10 cellular contexts compared by ENCODE assay signal in the genomic region with DNA sequence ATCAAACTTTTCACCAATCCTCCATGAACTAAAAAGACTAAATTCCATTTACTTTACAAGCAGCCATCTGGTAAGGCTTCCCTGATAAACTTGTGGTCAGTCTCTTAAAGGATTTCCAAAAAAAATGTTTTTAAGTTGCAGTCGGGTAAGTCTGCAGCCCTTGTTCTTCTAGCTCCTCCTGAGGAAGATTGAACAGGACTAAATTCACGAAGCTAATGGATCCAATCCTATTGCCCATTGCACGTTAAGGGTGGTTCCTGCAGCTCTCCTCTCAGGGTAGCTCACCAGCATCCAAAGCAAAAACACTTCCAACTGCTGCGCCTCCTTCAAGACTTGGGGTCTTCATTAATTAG. TPM values are rescaled to one million over a fixed set of nuclear protein-coding genes. Genes with fewer than 3 reads are reported as not detected.
DNase-seq lines count a peak whose midpoint lies in the region; ATAC-seq, FAIRE-seq and TF ChIP-seq lines count a peak whose summit lies in the region.
"Had no signal": no experiment of that assay in that cellular context is flagged by ENCODE, and none has a peak within 500 bp of the region (broad histone marks: within the 10 kb centered on the region; RNA-seq: fewer than 3 reads in every experiment).

No MANE protein-coding gene starts in this region.

- peak overlapping the region; percentile 90 to 94 (median 93) for H3K4me3 Mint-ChIP-seq in nephron

- no peak overlapping the region for H2AFZ ChIP-seq in OCI-LY7 (ENCODE audit: low read length)
- no peak overlapping the region for H2AFZ ChIP-seq in endothelial cell of umbilical vein (ENCODE audit: low read depth, low read length)

- H3K4me3 ChIP-seq in BE2C (ENCODE audit: low read depth, low read length) (peak overlapping the region; percentile 50), OCI-LY7 (ENCODE audit: low read depth, low read length, poor library complexity, severe bottlenecking) (no peak overlapping the region), endothelial cell of umbilical vein (replicated peaks in 1 of 3; ENCODE audit: insufficient read depth in 1 of 3, low read depth in 1 of 3, low read length in 3 of 3) (peak overlapping the region in 2 of 3 experiments; percentile 21 to 29)

- no peak overlapping the region for H3K27ac ChIP-seq in OCI-LY7 (ENCODE audit: low read depth, low read length, poor library complexity, severe bottlenecking)
- H3K27ac ChIP-seq in endothelial cell of umbilical vein (ENCODE audit: insufficient read depth, low read depth, low read length): peak overlapping the region; percentile 96

- H3K4me2 ChIP-seq in OCI-LY7 (ENCODE audit: low read length) (peak overlapping the region; percentile 86; the same call in 1 of the 2 replicates), endothelial cell of umbilical vein (ENCODE audit: insufficient read depth, low read length) (peak overlapping the region; percentile 64)

- H3K27ac Mint-ChIP-seq in nephron: peak overlapping the region; percentile 87 to 96 (median 92)

- H3K9me1 ChIP-seq in endothelial cell of umbilical vein (replicated peaks; ENCODE audit: control insufficient read depth, extremely low read depth, insufficient read depth, low read length): no peaks in the 10 kb centered on the region

- H3K9me3 Mint-ChIP-seq in nephron: no peaks in the 10 kb centered on the region

- BruUV-seq in OCI-LY7 (replicated peaks; lab: Mats Ljungman, UMichigan) (no TSS peak), endothelial cell of umbilical vein (replicated peaks; lab: Mats Ljungman, UMichigan) (no TSS peak)

- CTCF ChIA-PET in OCI-LY7 (lab: Charles Lee; ENCODE audit: unreplicated experiment) (interaction anchor here (1.0 kb wide), 1 partner anchor 178 kb away, joined by 3 read pairs; no protein-coding TSS in a partner anchor), endothelial cell of umbilical vein (lab: Charles Lee) (interaction anchor here (1.0 to 11.1 kb wide), 16 partner anchors 127 to 475 kb away, joined by 3 to 338 read pairs (median 6); no protein-coding TSS in a partner anchor)

- peaks cover 8% of the 10 kb centered on the region for H3K27me3 Mint-ChIP-seq in nephron (ENCODE audit: low read depth)

- DNase-seq in BE2C (no peak), OCI-LY7 (ENCODE audit: low spot score) (no peak), endothelial cell of umbilical vein (ENCODE audit: low read depth, low spot score) (no peak), NCI-H345 treated with DMSO at 0.1 percent for 48 hours (lab: John Stamatoyannopoulos, UW; ENCODE audit: unreplicated experiment) (no peak), HPDE6-E6E7 (ENCODE audit: extremely low spot score) (no peak)
- no peak for DNase-seq in activated CD4-positive, CD25-positive, alpha-beta regulatory T cell (lab: John Stamatoyannopoulos, UW)
- DNase-seq: activated T-cell treated with anti-CD3 and anti-CD28 coated beads, Interleukin-2, amount 50 U/mL, for 1 hour had no signal

- peak overlapping the region; percentile 98 for H3K9ac ChIP-seq in endothelial cell of umbilical vein (replicated peaks; ENCODE audit: extremely low read depth, insufficient read depth, low read length)

- no peaks in the 10 kb centered on the region for H3K9me2 ChIP-seq in OCI-LY7 (ENCODE audit: insufficient read depth, low read length)

- ATAC-seq in HG03460 (IDR thresholded peaks at IDR 0.05; ENCODE audit: unreplicated experiment): no peak

- no peak for FAIRE-seq in endothelial cell of umbilical vein (lab: Jason Lieb, UNC)

- TF ChIP-seq CTCF in BE2C (IDR thresholded peaks at IDR 0.05; ENCODE audit: low read depth, low read length): 0 out of 2 replicates have a peak, but pooled peaks have one; percentile 1
- TF ChIP-seq CTCF in OCI-LY7 (conservative IDR thresholded peaks at IDR 0.05; ENCODE audit: low read length): no peak
- no peak for TF ChIP-seq CTCF in endothelial cell of umbilical vein (IDR thresholded peaks at IDR 0.05; ENCODE audit: extremely low read depth in 1 of 2, insufficient read depth in 1 of 2, low read depth in 1 of 2, low read length in 2 of 2)
- no peak for TF ChIP-seq CTCF in nephron (IDR thresholded peaks at IDR 0.05; ENCODE audit: unreplicated experiment in 3 of 3)

- dilution Hi-C loops in endothelial cell of umbilical vein (cut with MboI; ENCODE audit: extremely low pct_ligation_motif_present, low sequenced_read_pairs): no loop called here

- intact Hi-C loops in OCI-LY7 (cut with micrococcal nuclease; ENCODE audit: unreplicated experiment) (loop anchor here (2.0 to 5.0 kb wide), 2 partner anchors 348 to 471 kb away; partner anchors contain the start of gene ATP13A3), endothelial cell of umbilical vein (cut with micrococcal nuclease) (loop anchor here (5.0 kb wide), 1 partner anchor 286 kb away; no protein-coding TSS in a partner anchor)

- H3K36me3 Mint-ChIP-seq in nephron (ENCODE audit: low read depth): peaks cover 17% of the 10 kb centered on the region

- H3K79me2 ChIP-seq in OCI-LY7 (ENCODE audit: insufficient read depth, low read depth, low read length): peaks cover 5% of the 10 kb centered on the region; the same call in 1 of the 2 replicates
- H3K79me2 ChIP-seq in endothelial cell of umbilical vein (ENCODE audit: control insufficient read depth, insufficient read depth, low read length): peaks cover 2% of the 10 kb centered on the region

- H3K36me3 ChIP-seq in BE2C (no peaks in the 10 kb centered on the region), OCI-LY7 (ENCODE audit: insufficient read depth, low read length) (peaks cover 7% of the 10 kb centered on the region; the same call in 1 of the 2 replicates), endothelial cell of umbilical vein (ENCODE audit: control insufficient read depth in 2 of 2, extremely low read depth in 1 of 2, insufficient read depth in 2 of 2, low read length in 2 of 2) (no peaks in the 10 kb centered on the region)
- H3K36me3 ChIP-seq: Peyer's patch had no signal

- peaks cover 30% of the 10 kb centered on the region for H3K4me1 Mint-ChIP-seq in nephron

- POLR2A ChIA-PET in OCI-LY7 (lab: Charles Lee): interaction anchor here (0.6 to 1.4 kb wide), 5 partner anchors 56 to 473 kb away, joined by 3 to 6 read pairs (median 4); no protein-coding TSS in a partner anchor
- POLR2A ChIA-PET in endothelial cell of umbilical vein (lab: Charles Lee): interaction anchor here (0.5 to 5.2 kb wide), 6 partner anchors 48 to 358 kb away, joined by 3 to 22 read pairs (median 4); no protein-coding TSS in a partner anchor

- H3K9me3 ChIP-seq in BE2C (no peaks in the 10 kb centered on the region), OCI-LY7 (ENCODE audit: low read length) (no peaks in the 10 kb centered on the region), endothelial cell of umbilical vein (replicated peaks; ENCODE audit: control insufficient read depth, insufficient read depth, low read length) (no peaks in the 10 kb centered on the region)
- H3K9me3 ChIP-seq: Peyer's patch had no signal

- H4K20me1 ChIP-seq in OCI-LY7 (ENCODE audit: insufficient read depth, low read length) (no peaks in the 10 kb centered on the region), endothelial cell of umbilical vein (replicated peaks; ENCODE audit: control insufficient read depth, extremely low read depth, insufficient read depth, low read length) (no peaks in the 10 kb centered on the region)

- H3K4me1 ChIP-seq in BE2C (peaks cover 16% of the 10 kb centered on the region), OCI-LY7 (ENCODE audit: insufficient read depth, low read length, poor library complexity, severe bottlenecking) (peaks cover 44% of the 10 kb centered on the region), endothelial cell of umbilical vein (ENCODE audit: control insufficient read depth, extremely low read depth, insufficient read depth, low read length) (peaks cover 46% of the 10 kb centered on the region)

- H3K27me3 ChIP-seq in BE2C (no peaks in the 10 kb centered on the region), endothelial cell of umbilical vein (ENCODE audit: control insufficient read depth in 2 of 2, insufficient read depth in 2 of 2, low read length in 2 of 2) (no peaks in the 10 kb centered on the region)
- H3K27me3 ChIP-seq: Peyer's patch had no signal

- no peak for TF ChIP-seq POLR2A in endothelial cell of umbilical vein (IDR thresholded peaks at IDR 0.05; ENCODE audit: low read depth, low read length)

TF ChIP-seq in endothelial cell of umbilical vein, 7 proteins besides CTCF, POLR2A, EP300 and RAD21:
- TF ChIP-seq, protein P1, sequence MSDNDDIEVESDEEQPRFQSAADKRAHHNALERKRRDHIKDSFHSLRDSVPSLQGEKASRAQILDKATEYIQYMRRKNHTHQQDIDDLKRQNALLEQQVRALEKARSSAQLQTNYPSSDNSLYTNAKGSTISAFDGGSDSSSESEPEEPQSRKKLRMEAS (IDR thresholded peaks at IDR 0.05; ENCODE audit: insufficient read depth, insufficient read length): no peak
- TF ChIP-seq GATA2 (IDR thresholded peaks at IDR 0.05; ENCODE audit: insufficient read depth, insufficient read length, low read depth, low read length): no peak
- TF ChIP-seq JUN (IDR thresholded peaks at IDR 0.05; ENCODE audit: borderline replicate concordance, insufficient read depth, insufficient read length, low read depth): no peak
- TF ChIP-seq FOS (IDR thresholded peaks at IDR 0.05; ENCODE audit: borderline replicate concordance, insufficient read depth, low read length): no peak
- no peak for TF ChIP-seq MYC (IDR thresholded peaks at IDR 0.05; ENCODE audit: low read depth, low read length)
- TF ChIP-seq POLR2AphosphoS5 (IDR thresholded peaks at IDR 0.05; ENCODE audit: insufficient read depth, low read depth, low read length): no peak
- TF ChIP-seq EZH2 (IDR thresholded peaks at IDR 0.05; ENCODE audit: borderline replicate concordance, low read depth, low read length, severe bottlenecking): no peak
TF ChIP-seq in endothelial cell of umbilical vein: peak in this region for 0.

RNA-seq across cellular contexts. Expression of gene HES1, which starts 2.8 kb away (rescaled TPM):
- polyA plus RNA-seq in BE2C (2012; ENCODE audit: insufficient read depth, insufficient read length, low read depth): 15.3 TPM
- total RNA-seq in OCI-LY7 (2014; rRNA removed; shearing (Covaris generic)): 0.72 and 1.1 TPM in 2 replicates
- total RNA-seq in OCI-LY7 (2022) (3.0 and 3.4 TPM in 2 replicates), endothelial cell of umbilical vein (42.0 and 60.5 TPM in 2 replicates)
- polyA plus RNA-seq in endothelial cell of umbilical vein: 107 and 210 TPM in 2 replicates
- polyA plus RNA-seq in endothelial cell of umbilical vein (2011; cell fraction: cytosol; rRNA removed): 174 and 181 TPM in 2 replicates
- polyA plus RNA-seq in endothelial cell of umbilical vein (2011; cell fraction: nucleus; rRNA removed): 490 and 585 TPM in 2 replicates
- 113 and 202 TPM in 2 replicates for polyA plus RNA-seq in endothelial cell of umbilical vein (2012)
- polyA minus RNA-seq in endothelial cell of umbilical vein: 33.7 and 77.6 TPM in 2 replicates
- 16.0 TPM for polyA minus RNA-seq in endothelial cell of umbilical vein (2011; cell fraction: cytosol; rRNA and poly(A)+ RNA removed)
- polyA minus RNA-seq in endothelial cell of umbilical vein (2011; cell fraction: nucleus; rRNA and poly(A)+ RNA removed): 291 and 514 TPM in 2 replicates
